In the genomic region with DNA sequence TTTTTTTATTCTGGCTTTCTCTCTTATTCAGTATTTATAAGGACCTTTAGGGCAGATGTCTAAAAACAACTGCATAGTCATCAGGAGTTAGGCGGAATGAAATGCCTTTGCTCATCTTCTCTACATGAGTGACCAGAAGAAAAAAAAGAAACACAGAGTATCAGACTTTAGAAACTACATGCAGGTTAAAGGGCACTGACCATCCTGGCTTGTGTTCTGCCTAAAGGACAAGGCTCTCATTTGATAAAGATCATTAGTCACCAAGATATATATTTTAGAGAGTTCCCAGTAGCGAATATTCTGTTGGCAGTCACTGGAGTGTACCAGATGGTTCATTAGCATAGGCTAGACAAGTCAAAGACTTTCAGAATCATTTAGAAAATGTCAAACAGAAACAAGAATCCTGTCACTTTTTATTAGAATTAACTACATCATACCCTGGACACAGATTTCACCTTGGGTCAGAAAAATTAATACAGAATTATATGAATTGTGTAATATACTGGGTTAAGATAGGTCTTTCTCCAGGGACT, we compare ENCODE assay signal across 24 cellular contexts.
DNase-seq lines count a peak whose midpoint lies in the region; ATAC-seq, FAIRE-seq and TF ChIP-seq lines count a peak whose summit lies in the region.
"Had no signal": no experiment of that assay in that cellular context is flagged by ENCODE, and none has a peak within 500 bp of the region (broad histone marks: within the 10 kb centered on the region; RNA-seq: fewer than 3 reads in every experiment).

No MANE protein-coding gene starts in this region.

- peaks cover 4% of the 10 kb centered on the region for H3K4me1 Mint-ChIP-seq in astrocyte (ENCODE audit: low read depth, unreplicated experiment)

- peak overlapping the region; percentile 32; the same call in 1 of the 2 replicates for H3K4ac ChIP-seq in IMR-90 (ENCODE audit: low read depth, low read length)

- DNase-seq in DMS 273 (lab: John Stamatoyannopoulos, UW; ENCODE audit: unreplicated experiment) (peak; percentile 61), IMR-90 (no peak), astrocyte (ENCODE audit: low read depth) (no peak), osteoblast (ENCODE audit: insufficient read length, low spot score, missing footprints) (no peak), heart right ventricle (no peak), hepatic stellate cell (ENCODE audit: low spot score) (no peak), MM.1S (no peak)
- DNase-seq: BE2C; Calu3; CD4-positive, CD25-positive, alpha-beta regulatory T cell; Karpas-422; MG63; NCI-H1092; NCI-H1436 treated with DMSO at 0.1 percent for 48 hours; NCI-H2081; NCI-H510A; NCI-H748 treated with DMSO at 0.1 percent for 48 hours; OCI-M1; SIG-M5 had no signal

- peak overlapping the region; percentile 18; the same call in 1 of the 2 replicates for H3K14ac ChIP-seq in IMR-90 (replicated peaks; ENCODE audit: low read depth, low read length)

- no peaks in the 10 kb centered on the region for H3K9me2 ChIP-seq in MM.1S (replicated peaks; ENCODE audit: insufficient read depth, low read length)

- H2BK120ac ChIP-seq in IMR-90 (ENCODE audit: low read depth, low read length), result peak overlapping the region; percentile 69

- no peaks in the 10 kb centered on the region for H3K79me1 ChIP-seq in IMR-90 (ENCODE audit: low read depth in 1 of 2, low read length in 2 of 2)

- no peak for TF ChIP-seq POLR2A in IMR-90 (IDR thresholded peaks at IDR 0.05; ENCODE audit: low read depth, low read length)

- H4K20me1 ChIP-seq in IMR-90 (ENCODE audit: insufficient read depth, low read length), result no peaks in the 10 kb centered on the region
- no peaks in the 10 kb centered on the region for H4K20me1 ChIP-seq in astrocyte (ENCODE audit: insufficient read depth, low read length)
- H4K20me1 ChIP-seq in osteoblast (ENCODE audit: insufficient read depth, low read length), result no peaks in the 10 kb centered on the region
- H4K20me1 ChIP-seq in MM.1S (ENCODE audit: insufficient read depth, low read length), result no peaks in the 10 kb centered on the region

- no peak for TF ChIP-seq CTCF in IMR-90 (conservative IDR thresholded peaks at IDR 0.05; ENCODE audit: low read depth, low read length)
- TF ChIP-seq CTCF in astrocyte (IDR thresholded peaks at IDR 0.05; ENCODE audit: insufficient read depth, low read depth, low read length), result no peak
- no peak for TF ChIP-seq CTCF in osteoblast (IDR thresholded peaks at IDR 0.05; ENCODE audit: extremely low read depth, low read depth, low read length)
- TF ChIP-seq CTCF in heart right ventricle (IDR thresholded peaks at IDR 0.05), result no peak
- TF ChIP-seq CTCF in MM.1S (IDR thresholded peaks at IDR 0.05; ENCODE audit: low read length), result no peak

- peak overlapping the region; percentile 22 for H3K56ac ChIP-seq in IMR-90 (ENCODE audit: extremely low read depth, insufficient read depth, low read length)

- H3K9me3 Mint-ChIP-seq in astrocyte (ENCODE audit: unreplicated experiment), result no peaks in the 10 kb centered on the region
- H3K9me3 Mint-ChIP-seq: IgD-negative memory B cell had no signal

- peak overlapping the region; percentile 67 for H4K91ac ChIP-seq in IMR-90 (ENCODE audit: insufficient read depth, low read depth, low read length)

- H3K27me3 Mint-ChIP-seq in astrocyte (ENCODE audit: low read depth, unreplicated experiment), result no peaks in the 10 kb centered on the region

- H3F3A ChIP-seq in MM.1S (ENCODE audit: insufficient read depth, low read length), result no peaks in the 10 kb centered on the region

- dilution Hi-C loops in IMR-90 (cut with HindIII; ENCODE audit: low sequenced_read_pairs, unreplicated experiment), result no loop called here

- H3K4me2 ChIP-seq in IMR-90 (ENCODE audit: low read depth, low read length) (peak overlapping the region; percentile 2; the same call in 1 of the 2 replicates), astrocyte (ENCODE audit: low read length) (peak overlapping the region; percentile 32), osteoblast (ENCODE audit: insufficient read depth, low read length) (peak overlapping the region; percentile 22), MM.1S (ENCODE audit: low read depth, low read length) (no peak overlapping the region)

- no CpG with 5 or more reads among the region's 2 CpGs for WGBS in IMR-90 (ENCODE audit: extremely low coverage in 2 of 2, insufficient read length in 1 of 2), 2 experiments
- 62 to 67% methylated on average over 2 of the region's 2 CpGs for WGBS in heart right ventricle, 2 donors

- peak; percentile 46 for ATAC-seq in IMR-90 (ENCODE audit: low read depth)
- no peak for ATAC-seq in heart right ventricle
- no peak for ATAC-seq in GM21447 (IDR thresholded peaks at IDR 0.05; ENCODE audit: unreplicated experiment)

- intact Hi-C loops in IMR-90 (cut with micrococcal nuclease), result no loop called here
- intact Hi-C loops in heart right ventricle (cut with DNase I), result no loop called here

- no peak overlapping the region for H2AK9ac ChIP-seq in IMR-90 (replicated peaks; ENCODE audit: low read depth, low read length, poor library complexity)

- TF ChIP-seq RAD21 in IMR-90 (IDR thresholded peaks at IDR 0.05; ENCODE audit: low read length), result no peak

- no peak for FAIRE-seq in astrocyte (lab: Jason Lieb, UNC)
- FAIRE-seq: H1 had no signal

- in situ Hi-C loops in IMR-90 (cut with MboI; ENCODE audit: low sequenced_read_pairs), result no loop called here

- H3K9me3 ChIP-seq in IMR-90 (ENCODE audit: control insufficient read depth, insufficient read depth, low read length), result no peaks in the 10 kb centered on the region
- H3K9me3 ChIP-seq in astrocyte (ENCODE audit: insufficient read depth, low read depth, low read length), result no peaks in the 10 kb centered on the region
- no peaks in the 10 kb centered on the region for H3K9me3 ChIP-seq in osteoblast (ENCODE audit: low read depth, low read length)
- H3K9me3 ChIP-seq in heart right ventricle, result no peaks in the 10 kb centered on the region
- H3K9me3 ChIP-seq in MM.1S (replicated peaks; ENCODE audit: insufficient read depth, low read length), result no peaks in the 10 kb centered on the region
- H3K9me3 ChIP-seq: BE2C, MG63 had no signal

- H3K79me2 ChIP-seq in astrocyte (ENCODE audit: insufficient read depth, low read length) (no peaks in the 10 kb centered on the region), osteoblast (ENCODE audit: insufficient read depth, low read length) (no peaks in the 10 kb centered on the region), MM.1S (ENCODE audit: low read length) (no peaks in the 10 kb centered on the region)

- no peak overlapping the region for H3K27ac Mint-ChIP-seq in astrocyte (ENCODE audit: unreplicated experiment)
- H3K27ac Mint-ChIP-seq: CD4-positive, CD25-positive, alpha-beta regulatory T cell; IgD-negative memory B cell had no signal

- no TSS peak for BruUV-seq in IMR-90 (replicated peaks; lab: Mats Ljungman, UMichigan)

- H3K9ac ChIP-seq in IMR-90 (ENCODE audit: low read depth, low read length) (no peak overlapping the region), astrocyte (ENCODE audit: low read length) (no peak overlapping the region), MM.1S (ENCODE audit: low read length) (no peak overlapping the region)

- peak overlapping the region; percentile 80 for H2BK5ac ChIP-seq in IMR-90 (ENCODE audit: low read depth, low read length, poor library complexity, severe bottlenecking)

- H3K4me3 ChIP-seq in IMR-90 (ENCODE audit: insufficient read depth, low read depth, low read length) (no peak overlapping the region), astrocyte (ENCODE audit: insufficient read depth, low read depth, low read length) (no peak overlapping the region), osteoblast (ENCODE audit: insufficient read depth, low read length) (no peak overlapping the region), heart right ventricle (no peak overlapping the region), MM.1S (ENCODE audit: low read length) (no peak overlapping the region)
- H3K4me3 ChIP-seq: MG63 had no signal

- POLR2A ChIA-PET in IMR-90 (lab: Charles Lee; ENCODE audit: unreplicated experiment), result no interaction called here

- H3K36me3 Mint-ChIP-seq in astrocyte (ENCODE audit: low read depth, unreplicated experiment), result no peaks in the 10 kb centered on the region
- H3K36me3 Mint-ChIP-seq: CD4-positive, CD25-positive, alpha-beta regulatory T cell; IgD-negative memory B cell had no signal

- peak overlapping the region; percentile 22; the same call in 1 of the 2 replicates for H3K18ac ChIP-seq in IMR-90 (ENCODE audit: low read depth, low read length)

- no peak overlapping the region for H3K27ac ChIP-seq in IMR-90 (ENCODE audit: insufficient read depth, low read length)
- no peak overlapping the region for H3K27ac ChIP-seq in astrocyte (ENCODE audit: low read depth, low read length)
- no peak overlapping the region for H3K27ac ChIP-seq in osteoblast (ENCODE audit: low read depth, low read length)
- no peak overlapping the region for H3K27ac ChIP-seq in heart right ventricle
- H3K27ac ChIP-seq in MM.1S (ENCODE audit: low read length), result no peak overlapping the region
- H3K27ac ChIP-seq: HL-60, RWPE1 had no signal

- H2BK15ac ChIP-seq in IMR-90 (ENCODE audit: low read depth, low read length), result peak overlapping the region; percentile 72; the same call in 1 of the 3 replicates

- H4K5ac ChIP-seq in IMR-90 (ENCODE audit: low read depth, low read length), result no peak overlapping the region

- no peak overlapping the region for H3K4me3 Mint-ChIP-seq in astrocyte (ENCODE audit: unreplicated experiment)
- H3K4me3 Mint-ChIP-seq: CD4-positive, CD25-positive, alpha-beta regulatory T cell; IgD-negative memory B cell had no signal

- peaks cover 2% of the 10 kb centered on the region; the same call in 1 of the 2 replicates for H3K4me1 ChIP-seq in IMR-90 (ENCODE audit: control insufficient read depth, insufficient read depth, low read length)
- H3K4me1 ChIP-seq in astrocyte (ENCODE audit: insufficient read depth, low read length), result peaks cover 6% of the 10 kb centered on the region
- H3K4me1 ChIP-seq in osteoblast (ENCODE audit: insufficient read depth, low read length), result peaks cover 12% of the 10 kb centered on the region
- H3K4me1 ChIP-seq in heart right ventricle, result peaks cover 0 to 3% (median 0%) of the 10 kb centered on the region in 9 donors
- no peaks in the 10 kb centered on the region for H3K4me1 ChIP-seq in MM.1S (ENCODE audit: low read length)
- H3K4me1 ChIP-seq: BE2C had no signal

- no peaks in the 10 kb centered on the region for H3K27me3 ChIP-seq in IMR-90 (ENCODE audit: control insufficient read depth, insufficient read depth, low read length)
- H3K27me3 ChIP-seq in astrocyte (ENCODE audit: insufficient read depth, low read length), result no peaks in the 10 kb centered on the region
- no peaks in the 10 kb centered on the region for H3K27me3 ChIP-seq in osteoblast (ENCODE audit: insufficient read depth, low read length)
- H3K27me3 ChIP-seq in heart right ventricle, result peaks cover 0 to 3% (median 0%) of the 10 kb centered on the region in 7 donors
- H3K27me3 ChIP-seq in MM.1S (replicated peaks; ENCODE audit: insufficient read depth, low read length), result no peaks in the 10 kb centered on the region
- H3K27me3 ChIP-seq: MG63 had no signal

- peak overlapping the region; percentile 41; the same call in 1 of the 2 replicates for H3K23ac ChIP-seq in IMR-90 (ENCODE audit: low read depth, low read length)

- CTCF ChIA-PET in IMR-90 (lab: Yijun Ruan, JAX), result no interaction called here

- H2AFZ ChIP-seq in IMR-90 (replicated peaks; ENCODE audit: low read length, poor library complexity), result no peak overlapping the region
- no peak overlapping the region for H2AFZ ChIP-seq in astrocyte (ENCODE audit: low read depth, low read length)
- no peak overlapping the region for H2AFZ ChIP-seq in osteoblast (ENCODE audit: low read length)
- H2AFZ ChIP-seq in MM.1S (ENCODE audit: low read length), result no peak overlapping the region

- H3K36me3 ChIP-seq in IMR-90 (ENCODE audit: control insufficient read depth, insufficient read depth, low read length) (no peaks in the 10 kb centered on the region), astrocyte (ENCODE audit: insufficient read depth, low read length) (no peaks in the 10 kb centered on the region), osteoblast (ENCODE audit: insufficient read depth, low read length) (no peaks in the 10 kb centered on the region), heart right ventricle (no peaks in the 10 kb centered on the region), MM.1S (replicated peaks; ENCODE audit: insufficient read depth, low read length) (no peaks in the 10 kb centered on the region)
- H3K36me3 ChIP-seq: BE2C, MG63 had no signal

- H2BK20ac ChIP-seq in IMR-90 (ENCODE audit: low read depth, low read length), result peak overlapping the region; percentile 64; the same call in 1 of the 2 replicates

- peak overlapping the region in 1 of 2 experiments; percentile 44; a peak in 2 of 4 replicates for H4K8ac ChIP-seq in IMR-90 (ENCODE audit: low read depth in 2 of 2, low read length in 2 of 2)

- no peaks in the 10 kb centered on the region for H3K9me1 ChIP-seq in IMR-90 (ENCODE audit: insufficient read depth, low read length)

- H2AK5ac ChIP-seq in IMR-90 (ENCODE audit: low read depth, low read length), result 0 out of 2 replicates have a peak overlapping the region, but pooled peaks have one; percentile 1
